12 cellular contexts compared by ENCODE assay signal in the genomic region with DNA sequence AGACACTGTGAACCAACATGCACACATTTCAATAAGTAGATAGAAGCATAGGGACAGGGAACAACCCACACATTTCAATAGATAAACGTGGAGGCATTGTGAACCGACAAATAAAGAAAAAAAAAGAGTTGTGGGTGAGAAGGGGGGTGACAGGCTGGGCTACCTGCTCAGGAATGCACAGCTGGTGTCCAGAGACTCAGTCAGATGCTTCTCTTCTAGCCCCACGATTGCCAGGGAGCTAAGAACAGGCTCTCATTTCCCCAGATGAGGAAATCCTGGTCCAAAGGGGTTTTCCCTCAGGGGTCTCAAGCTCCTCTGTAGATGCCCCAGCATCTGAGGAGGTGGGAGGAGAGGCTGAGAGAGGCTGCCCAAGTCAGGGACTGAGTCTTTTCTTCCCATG. TPM values are rescaled to one million over a fixed set of nuclear protein-coding genes. Genes with fewer than 3 reads are reported as not detected.
"Had no signal": no experiment of that assay in that cellular context is flagged by ENCODE, and none has a peak within 500 bp of the region (broad histone marks: within the 10 kb centered on the region; RNA-seq: fewer than 3 reads in every experiment).

No MANE protein-coding gene starts in this region.

- H3K27ac ChIP-seq: brain microvascular endothelial cell, cardiac muscle cell had no signal

- DNase-seq: activated CD4-positive, alpha-beta memory T cell treated with anti-CD3 and anti-CD28 coated beads, Interleukin-2, amount 10 ng/mL, durations not matched to agents 7 days and 5 days; activated CD4-positive, CD25-positive, alpha-beta regulatory T cell; MG63; SIG-M5 had no signal

- H3K36me3 ChIP-seq: brain microvascular endothelial cell, cardiac muscle cell, MG63 had no signal

- H3K4me3 ChIP-seq: cardiac muscle cell, MG63 had no signal

RNA-seq across cellular contexts. Expression of gene BNC1, which starts 35.5 kb away (rescaled TPM):
- total RNA-seq: activated CD4-positive, alpha-beta memory T cell treated with anti-CD3 and anti-CD28 coated beads, Interleukin-2, amount 10 ng/mL, durations not matched to agents 7 days and 5 days; activated CD4-positive, alpha-beta T cell treated with anti-CD3 and anti-CD28 coated beads, Interleukin-2, amount 10 ng/mL, durations not matched to agents 7 days and 5 days; activated CD8-positive, alpha-beta memory T cell treated with anti-CD3 and anti-CD28 coated beads for 36 hours; activated naive CD8-positive, alpha-beta T cell treated with anti-CD3 and anti-CD28 coated beads for 36 hours; activated T-cell treated with anti-CD3 and anti-CD28 coated beads, Interleukin-2, amount 50 U/mL, for 72 hours; activated T-helper 2 cell treated with anti-CD3 and anti-CD28 coated beads, Interferon-gamma antibody, Interleukin-2, Interleukin-4, amounts not matched to agents 10 μg/mL and 5 μg/mL and 100 μg/mL, durations not matched to agents 14 hours and 24 hours and 36 hours; T-cell had no signal
